ENCODE assay signal across 27 cellular contexts in genomic region chr4:7461171-7461570, GRCh38. TPM values are rescaled to one million over a fixed set of nuclear protein-coding genes. Genes with fewer than 3 reads are reported as not detected.
"Had no signal": no experiment of that assay in that cellular context is flagged by ENCODE, and none has a peak within 500 bp of the region (broad histone marks: within the 10 kb centered on the region; RNA-seq: fewer than 3 reads in every experiment).

No MANE protein-coding gene starts in this region.

- H3K4me2 ChIP-seq: hepatocyte, smooth muscle cell had no signal

- H3K79me2 ChIP-seq: hepatocyte had no signal

- DNase-seq: activated CD4-positive, alpha-beta T cell treated with anti-CD3 and anti-CD28 coated beads, Interleukin-2, amount 50 U/mL, for 4 hours; activated gamma-delta T cell; dermis blood vessel endothelial cell; effector memory CD8-positive, alpha-beta T cell; foreskin fibroblast; kidney; midbrain; stimulated activated CD4-positive, alpha-beta T cell treated with anti-CD3 and anti-CD28 coated beads, Interleukin-4, amount 100 ng/mL, for 1 hour; stomach; T-helper 17 cell; trophoblast cell had no signal

- H3K4me3 ChIP-seq: adrenal gland, hepatocyte, left lung, prostate gland, smooth muscle cell, stomach had no signal

- H3K36me3 Mint-ChIP-seq: activated naive CD4-positive, alpha-beta T cell treated with anti-CD3 and anti-CD28 coated beads, Interleukin-2, amount 50 U/mL, for 24 hours had no signal

- H3K36me3 ChIP-seq: adrenal gland, left lung, prostate gland, stomach had no signal

- H3K9me3 ChIP-seq: adrenal gland, left lung, prostate gland had no signal

- H3K27me3 ChIP-seq: adrenal gland, hepatocyte had no signal

- FAIRE-seq: astrocyte, bronchial epithelial cell, kidney had no signal

- H3K4me1 ChIP-seq: adrenal gland, left lung, prostate gland, stomach had no signal

- H3K27ac ChIP-seq: adrenal gland, hepatocyte, left lung, prostate gland, stomach, VCaP had no signal

- H3K4me3 Mint-ChIP-seq: activated naive CD4-positive, alpha-beta T cell treated with anti-CD3 and anti-CD28 coated beads, Interleukin-2, amount 50 U/mL, for 24 hours; effector memory CD8-positive, alpha-beta T cell; T-helper 17 cell had no signal

- H3K27me3 Mint-ChIP-seq: activated naive CD4-positive, alpha-beta T cell treated with anti-CD3 and anti-CD28 coated beads, Interleukin-2, amount 50 U/mL, for 24 hours had no signal

- H3K27ac Mint-ChIP-seq: activated naive CD4-positive, alpha-beta T cell treated with anti-CD3 and anti-CD28 coated beads, Interleukin-2, amount 50 U/mL, for 24 hours; effector memory CD8-positive, alpha-beta T cell; T-helper 17 cell had no signal

- H3K9me3 Mint-ChIP-seq: activated naive CD4-positive, alpha-beta T cell treated with anti-CD3 and anti-CD28 coated beads, Interleukin-2, amount 50 U/mL, for 24 hours; effector memory CD8-positive, alpha-beta T cell had no signal

- H3K4me1 Mint-ChIP-seq: activated naive CD4-positive, alpha-beta T cell treated with anti-CD3 and anti-CD28 coated beads, Interleukin-2, amount 50 U/mL, for 24 hours; T-helper 17 cell had no signal

- H2AFZ ChIP-seq: hepatocyte had no signal

RNA-seq across cellular contexts. Expression of gene PSAPL1, which starts 26.4 kb away (rescaled TPM):
- total RNA-seq: activated CD8-positive, alpha-beta memory T cell treated with anti-CD3 and anti-CD28 coated beads for 36 hours; adrenal gland; astrocyte; bronchial epithelial cell; cerebellum; dermis blood vessel endothelial cell; glomerular endothelial cell; kidney; lung microvascular endothelial cell; osteoblast; right cardiac atrium; smooth muscle cell; T-helper 17 cell had no signal
- polyA plus RNA-seq: neural cell, right cardiac atrium, smooth muscle cell had no signal
